In genomic region chr1:211258756-211259595, GRCh38 we compare ENCODE assay signal across 1 cellular context.
TF ChIP-seq lines count a peak whose summit lies in the region.

Gene RCOR3 (plus strand): TSS chr1:211259366. CDS start chr1:211259561, 195 bp downstream.

TF ChIP-seq in HepG2, 621 proteins besides CTCF, POLR2A, EP300 and RAD21 (continued from another document and continues in another):
- no peak for TF ChIP-seq KIAA2018 (CRISPR knock-in tag; IDR thresholded peaks at IDR 0.05; ENCODE audit: borderline replicate concordance)
- TF ChIP-seq PREB (CRISPR knock-in tag; IDR thresholded peaks at IDR 0.05) = no peak
- TF ChIP-seq CREB3 (CRISPR knock-in tag; IDR thresholded peaks at IDR 0.05) = no peak
- TF ChIP-seq PHF8 (CRISPR knock-in tag; IDR thresholded peaks at IDR 0.05) = peak; percentile 91
- no peak; the same call in 1 of the 2 replicates for TF ChIP-seq SNAPC2 (CRISPR knock-in tag; IDR thresholded peaks at IDR 0.05)
- no peak for TF ChIP-seq NFE2 (CRISPR knock-in tag; IDR thresholded peaks at IDR 0.05)
- 0 out of 2 replicates have a peak, but pooled peaks have one; percentile 73 for TF ChIP-seq KAT7 (CRISPR knock-in tag; IDR thresholded peaks at IDR 0.05; ENCODE audit: borderline replicate concordance)
- no peak for TF ChIP-seq MAFG (CRISPR knock-in tag; IDR thresholded peaks at IDR 0.05)
- no peak for TF ChIP-seq NFKB2 (CRISPR knock-in tag; IDR thresholded peaks at IDR 0.05; ENCODE audit: borderline replicate concordance)
- peak; percentile 49 for TF ChIP-seq SAP130 (CRISPR knock-in tag; IDR thresholded peaks at IDR 0.05; ENCODE audit: low read depth)
- TF ChIP-seq UBTF (CRISPR knock-in tag; IDR thresholded peaks at IDR 0.05) = peak; percentile 86
- no peak for TF ChIP-seq MZF1 (CRISPR knock-in tag; IDR thresholded peaks at IDR 0.05; ENCODE audit: borderline replicate concordance)
- TF ChIP-seq HIC2 (CRISPR knock-in tag; IDR thresholded peaks at IDR 0.05; ENCODE audit: low read depth) = no peak
- TF ChIP-seq ZNF432 (CRISPR knock-in tag; IDR thresholded peaks at IDR 0.05; ENCODE audit: borderline replicate concordance) = no peak
- TF ChIP-seq ATF6 (CRISPR knock-in tag; conservative IDR thresholded peaks at IDR 0.05) = no peak
- TF ChIP-seq CHD2 (IDR thresholded peaks at IDR 0.05; ENCODE audit: low read depth, low read length) = peak; percentile 84
- TF ChIP-seq ARNT2 (CRISPR knock-in tag; IDR thresholded peaks at IDR 0.05; ENCODE audit: low read depth) = peak; percentile 60; the same call in 1 of the 2 replicates
- TF ChIP-seq ZBTB43 (CRISPR knock-in tag; conservative IDR thresholded peaks at IDR 0.05) = no peak; the same call in 1 of the 2 replicates
- no peak for TF ChIP-seq GTF2F1 (IDR thresholded peaks at IDR 0.05; ENCODE audit: low read length)
- no peak for TF ChIP-seq EZH2 (conservative IDR thresholded peaks at IDR 0.05; ENCODE audit: low read depth, low read length)
- TF ChIP-seq ZNF646 (CRISPR knock-in tag; IDR thresholded peaks at IDR 0.05) = no peak
- TF ChIP-seq HIVEP1 (CRISPR knock-in tag; IDR thresholded peaks at IDR 0.05) = peak; percentile 90
- TF ChIP-seq DMTF1 (CRISPR knock-in tag; IDR thresholded peaks at IDR 0.05) = no peak
